In the genomic region with DNA sequence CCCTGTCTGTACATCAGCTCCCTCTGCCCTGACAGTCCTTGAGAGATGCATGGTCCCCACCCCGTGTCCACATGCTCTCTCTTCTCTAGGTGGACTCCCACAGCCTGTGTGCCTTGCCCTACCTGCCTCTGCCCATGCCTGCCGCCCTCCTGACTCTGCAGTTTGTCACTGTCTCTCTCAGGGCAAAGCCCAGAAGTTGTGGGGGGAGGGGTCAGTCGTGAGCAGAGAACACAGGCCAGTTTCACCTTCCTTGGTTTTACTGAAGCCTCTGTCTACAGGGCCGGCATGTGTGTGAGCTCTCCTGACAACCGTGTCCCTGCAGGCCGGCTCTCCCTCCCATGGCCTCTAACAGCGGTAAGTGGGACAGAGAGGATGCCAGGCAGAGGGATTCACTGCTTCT, we compare ENCODE assay signal across 20 cellular contexts.
"Had no signal": no experiment of that assay in that cellular context is flagged by ENCODE, and none has a peak within 500 bp of the region (broad histone marks: within the 10 kb centered on the region; RNA-seq: fewer than 3 reads in every experiment).

No MANE protein-coding gene starts in this region.

- H3K9me3 ChIP-seq: ovary, right lobe of liver, thyroid gland, vagina had no signal

- H3K27ac Mint-ChIP-seq: activated CD4-positive, alpha-beta memory T cell treated with anti-CD3 and anti-CD28 coated beads for 36 hours; activated CD4-positive, alpha-beta T cell treated with anti-CD3 and anti-CD28 coated beads for 36 hours; activated CD8-positive, alpha-beta memory T cell treated with anti-CD3 and anti-CD28 coated beads, Interleukin-2, amount 10 ng/mL, durations not matched to agents 7 days and 5 days; activated T-helper 2 cell treated with anti-CD3 and anti-CD28 coated beads, Interferon-gamma antibody, Interleukin-2, Interleukin-4, amounts not matched to agents 10 μg/mL and 5 μg/mL and 100 μg/mL, durations not matched to agents 14 hours and 24 hours and 36 hours; T-cell; WTC11 had no signal

- H3K4me3 Mint-ChIP-seq: activated CD4-positive, alpha-beta memory T cell treated with anti-CD3 and anti-CD28 coated beads for 36 hours; activated CD4-positive, alpha-beta T cell treated with anti-CD3 and anti-CD28 coated beads for 36 hours; activated CD8-positive, alpha-beta memory T cell treated with anti-CD3 and anti-CD28 coated beads, Interleukin-2, amount 10 ng/mL, durations not matched to agents 7 days and 5 days; central memory CD8-positive, alpha-beta T cell; T-cell; WTC11 had no signal

- H3K4me1 ChIP-seq: right lobe of liver had no signal

- H3K4me3 ChIP-seq: coronary artery, ovary, right lobe of liver, thyroid gland, vagina had no signal

- H3K36me3 Mint-ChIP-seq: activated CD4-positive, alpha-beta memory T cell treated with anti-CD3 and anti-CD28 coated beads for 36 hours; activated CD8-positive, alpha-beta memory T cell treated with anti-CD3 and anti-CD28 coated beads, Interleukin-2, amount 10 ng/mL, durations not matched to agents 7 days and 5 days; T-cell had no signal

- H3K9me3 Mint-ChIP-seq: activated CD4-positive, alpha-beta memory T cell treated with anti-CD3 and anti-CD28 coated beads for 36 hours; activated T-helper 2 cell treated with anti-CD3 and anti-CD28 coated beads, Interferon-gamma antibody, Interleukin-2, Interleukin-4, amounts not matched to agents 10 μg/mL and 5 μg/mL and 100 μg/mL, durations not matched to agents 14 hours and 24 hours and 36 hours; central memory CD8-positive, alpha-beta T cell; T-cell; WTC11 had no signal

- DNase-seq: activated CD4-positive, alpha-beta memory T cell treated with anti-CD3 and anti-CD28 coated beads for 36 hours; activated CD4-positive, alpha-beta T cell treated with anti-CD3 and anti-CD28 coated beads for 36 hours; activated CD8-positive, alpha-beta memory T cell treated with anti-CD3 and anti-CD28 coated beads, Interleukin-2, amount 10 ng/mL, durations not matched to agents 7 days and 5 days; activated naive CD4-positive, alpha-beta T cell treated with Interleukin-2 at 50 U/mL for 16 hours; activated T-cell treated with anti-CD3 and anti-CD28 coated beads, Interleukin-2, amount 50 U/mL, for 1 hour; anterior cingulate cortex; brain microvascular endothelial cell; hypothalamus; islet precursor cell; ovary; right lobe of liver; stimulated activated naive CD4-positive, alpha-beta T cell treated with Interleukin-2 at 50 U/mL for 16 hours; T-cell; thyroid gland had no signal

- H3K27me3 ChIP-seq: brain microvascular endothelial cell, ovary, right lobe of liver, thyroid gland, vagina had no signal

- H3K27ac ChIP-seq: brain microvascular endothelial cell, coronary artery, ovary, right lobe of liver, thyroid gland, vagina had no signal

- H3K36me3 ChIP-seq: ovary, thyroid gland, vagina had no signal

- H3K4me1 Mint-ChIP-seq: central memory CD8-positive, alpha-beta T cell; T-cell had no signal

- ATAC-seq: activated CD4-positive, alpha-beta T cell treated with anti-CD3 and anti-CD28 coated beads for 36 hours; activated CD8-positive, alpha-beta memory T cell treated with anti-CD3 and anti-CD28 coated beads, Interleukin-2, amount 10 ng/mL, durations not matched to agents 7 days and 5 days; left lobe of liver; right lobe of liver; T-cell; WTC11 had no signal

- H3K27me3 Mint-ChIP-seq: activated CD4-positive, alpha-beta memory T cell treated with anti-CD3 and anti-CD28 coated beads for 36 hours; activated CD4-positive, alpha-beta T cell treated with anti-CD3 and anti-CD28 coated beads for 36 hours; activated CD8-positive, alpha-beta memory T cell treated with anti-CD3 and anti-CD28 coated beads, Interleukin-2, amount 10 ng/mL, durations not matched to agents 7 days and 5 days; T-cell had no signal
